Comparison of ENCODE assay signal across 8 cellular contexts in genomic region chr2:113541200-113541983, GRCh38. TPM values are rescaled to one million over a fixed set of nuclear protein-coding genes. Genes with fewer than 3 reads are reported as not detected.
DNase-seq lines count a peak whose midpoint lies in the region; ATAC-seq and TF ChIP-seq lines count a peak whose summit lies in the region.
"Not testable (repeated sequence)": the region's sequence is repeated elsewhere in the genome, so short reads cannot be mapped to it uniquely, and the experiment has no call there.

No MANE protein-coding gene starts in this region.

- H4K8ac ChIP-seq in mesenchymal stem cell (ENCODE audit: low read length) = peak overlapping the region; percentile 60

- H3K9ac ChIP-seq in mesenchymal stem cell (ENCODE audit: low read length) = peak overlapping the region; percentile 79

- not testable (repeated sequence) for H2AK5ac ChIP-seq in mesenchymal stem cell (ENCODE audit: low read length, severe bottlenecking)

- H4K91ac ChIP-seq in mesenchymal stem cell (ENCODE audit: low read length) = peak overlapping the region; percentile 15

- H3K36me3 ChIP-seq in SJCRH30; cardiac muscle cell; mesenchymal stem cell (ENCODE audit: control insufficient read depth in 1 of 2, insufficient read depth in 2 of 2, low read depth in 1 of 2, low read length in 2 of 2); urinary bladder (ENCODE audit: insufficient read depth): not testable (repeated sequence)

- peak overlapping the region; percentile 27 for H2AFZ ChIP-seq in mesenchymal stem cell (ENCODE audit: low read depth, low read length)

- H2BK120ac ChIP-seq in mesenchymal stem cell (ENCODE audit: low read depth, low read length) = not testable (repeated sequence)

- not testable (repeated sequence) for H3K27me3 ChIP-seq in SJCRH30; mesenchymal stem cell (ENCODE audit: control insufficient read depth in 1 of 2, insufficient read depth in 1 of 2, low read length in 2 of 2)
- peaks cover 43% of the 10 kb centered on the region for H3K27me3 ChIP-seq in cardiac muscle cell

- intact Hi-C loops in sciatic nerve (cut with DNase I) = not testable (repeated sequence)

- peak overlapping the region in 1 of 2 experiments; percentile 35 for H3K4ac ChIP-seq in mesenchymal stem cell (ENCODE audit: low read depth in 1 of 2, low read length in 2 of 2)

- DNase-seq in SJCRH30 (peak; percentile 75 to 79), choroid plexus epithelial cell (ENCODE audit: low read depth) (peak; percentile 17), cardiac muscle cell (ENCODE audit: low read depth in 1 of 2, low spot score in 1 of 2) (peak; percentile 38 to 46), mesenchymal stem cell (peak; percentile 58), sciatic nerve (ENCODE audit: low spot score) (peak; percentile 68)
- peak; percentile 38 to 50 for DNase-seq in activated T-cell treated with anti-CD3 and anti-CD28 coated beads, Interleukin-2, amount 50 U/mL, for 48 hours

- not testable (repeated sequence) for H3K9me3 ChIP-seq in SJCRH30 (replicated peaks); cardiac muscle cell (ENCODE audit: low read depth); mesenchymal stem cell (ENCODE audit: control insufficient read depth, low read length)

- peak overlapping the region; percentile 69 for H2BK15ac ChIP-seq in mesenchymal stem cell (ENCODE audit: low read depth, poor library complexity, severe bottlenecking)

- H3K14ac ChIP-seq in mesenchymal stem cell (ENCODE audit: low read length in 2 of 2) = not testable (repeated sequence)

- H2BK12ac ChIP-seq in mesenchymal stem cell (ENCODE audit: low read length in 2 of 2) = not testable (repeated sequence)

- H3K23ac ChIP-seq in mesenchymal stem cell (ENCODE audit: low read length in 2 of 2) = not testable (repeated sequence)

- not testable (repeated sequence) for TF ChIP-seq CTCF in choroid plexus epithelial cell (conservative IDR thresholded peaks at IDR 0.05; ENCODE audit: low read depth, low read length); cardiac muscle cell (IDR thresholded peaks at IDR 0.05; ENCODE audit: low read depth, low read length)

- ATAC-seq in sciatic nerve = peak; percentile 82

- peak overlapping the region in 1 of 2 experiments; percentile 82 for H3K18ac ChIP-seq in mesenchymal stem cell (ENCODE audit: low read depth in 1 of 2, low read length in 2 of 2)

- peak overlapping the region; percentile 89 for H3K27ac ChIP-seq in SJCRH30
- H3K27ac ChIP-seq in cardiac muscle cell; mesenchymal stem cell (ENCODE audit: low read length, poor library complexity, severe bottlenecking): not testable (repeated sequence)
- H3K27ac ChIP-seq in urinary bladder (ENCODE audit: low read depth) = peak overlapping the region; percentile 74

- peak overlapping the region; percentile 90 for H3K4me2 ChIP-seq in mesenchymal stem cell (ENCODE audit: low read length, poor library complexity, severe bottlenecking)

- H3K79me1 ChIP-seq in mesenchymal stem cell (replicated peaks; ENCODE audit: low read length, poor library complexity, severe bottlenecking) = not testable (repeated sequence)

- not testable (repeated sequence) for H2BK5ac ChIP-seq in mesenchymal stem cell (ENCODE audit: low read depth, low read length, poor library complexity, severe bottlenecking)

- under 1% methylated on average over 41 of the region's 72 CpGs for WGBS in mesenchymal stem cell
- WGBS in urinary bladder = under 1% methylated on average over 72 of the region's 72 CpGs

- peak overlapping the region; percentile 65; the same call in 1 of the 2 replicates for H3K4me3 ChIP-seq in GM08714 (ENCODE audit: low read length)
- H3K4me3 ChIP-seq in SJCRH30 = peak overlapping the region; percentile 96
- peak overlapping the region; percentile 49 for H3K4me3 ChIP-seq in choroid plexus epithelial cell (ENCODE audit: low read depth, low read length)
- H3K4me3 ChIP-seq in cardiac muscle cell = peak overlapping the region; percentile 44
- H3K4me3 ChIP-seq in mesenchymal stem cell (ENCODE audit: insufficient read depth in 1 of 2, low read depth in 1 of 2, low read length in 2 of 2) = peak overlapping the region; percentile 31 to 76
- H3K4me3 ChIP-seq in urinary bladder (ENCODE audit: low read depth, low read length) = peak overlapping the region; percentile 49

- not testable (repeated sequence) for H3K4me1 ChIP-seq in SJCRH30; cardiac muscle cell (ENCODE audit: low read depth); mesenchymal stem cell (ENCODE audit: control insufficient read depth, insufficient read depth, low read depth, low read length); urinary bladder (ENCODE audit: insufficient read depth)

RNA-seq across cellular contexts. Expression of gene FOXD4L1, which starts 42.9 kb away (rescaled TPM):
- total RNA-seq in SJCRH30 (2014; rRNA removed; shearing (Covaris generic)) = 0.43 and 1.0 TPM in 2 replicates
- total RNA-seq in cardiac muscle cell (0.81 and 1.2 TPM in 2 replicates), sciatic nerve (not detected), urinary bladder (not detected)
- polyA plus RNA-seq in cardiac muscle cell (0.09 TPM in 1 of 2 replicates, not detected in the other), urinary bladder (0.03 TPM)
- 0.01 TPM for polyA plus RNA-seq in mesenchymal stem cell (2013, experiment 1 of 2)
- not detected for polyA plus RNA-seq in mesenchymal stem cell (2013, experiment 2 of 2)

Comparison
In these comparisons a context has a peak if more than half of its experiments do, and no peak if none do; other contexts are left out.
1. H3K4me3 ChIP-seq: peak in every context shown above with its lines; median percentile 96 in SJCRH30; 65 in GM08714; 54 in mesenchymal stem cell; 49 in choroid plexus epithelial cell; 49 in urinary bladder; 44 in cardiac muscle cell.
2. DNase-seq: peak in every context shown above with its lines; median percentile 77 in SJCRH30; 68 in sciatic nerve; 58 in mesenchymal stem cell; 44 in activated T-cell treated with anti-CD3 and anti-CD28 coated beads, Interleukin-2, amount 50 U/mL, for 48 hours; 42 in cardiac muscle cell; 17 in choroid plexus epithelial cell.